22 cellular contexts compared by ENCODE assay signal in genomic region chr11:15807827-15808226, GRCh38.
"Had no signal": no experiment of that assay in that cellular context is flagged by ENCODE, and none has a peak within 500 bp of the region (broad histone marks: within the 10 kb centered on the region; RNA-seq: fewer than 3 reads in every experiment).

No MANE protein-coding gene starts in this region.

- H3K9me3 Mint-ChIP-seq: activated naive CD4-positive, alpha-beta T cell treated with anti-CD3 and anti-CD28 coated beads for 36 hours; activated T-cell treated with anti-CD3 and anti-CD28 coated beads, Interleukin-2, amount 50 U/mL, for 24 hours; activated T-helper 1 cell treated with anti-CD3 and anti-CD28 coated beads, Interleukin-12 subunit alpha, Interleukin-12 subunit beta, Interleukin-2, Interleukin-4 antibody, amounts not matched to agents 30 ng/mL and 10 ng/mL and 1 ng/mL, durations not matched to agents 14 hours and 24 hours and 36 hours had no signal

- H3K36me3 ChIP-seq: breast epithelium, WERI-Rb-1 had no signal

- H3K9me3 ChIP-seq: breast epithelium had no signal

- ATAC-seq: activated CD4-positive, alpha-beta T cell treated with anti-CD3 and anti-CD28 coated beads for 36 hours; activated CD8-positive, alpha-beta T cell treated with anti-CD3 and anti-CD28 coated beads, Interleukin-2, amount 10 ng/mL, durations not matched to agents 7 days and 5 days had no signal

- H3K4me1 ChIP-seq: breast epithelium had no signal

- H3K4me1 Mint-ChIP-seq: activated CD4-positive, alpha-beta T cell treated with anti-CD3 and anti-CD28 coated beads for 36 hours had no signal

- H3K27ac ChIP-seq: breast epithelium, WERI-Rb-1 had no signal

- DNase-seq: activated CD4-positive, alpha-beta T cell treated with anti-CD3 and anti-CD28 coated beads for 36 hours; activated CD4-positive, alpha-beta T cell treated with anti-CD3 and anti-CD28 coated beads, Interleukin-2, amount 50 U/mL, for 4 hours; activated CD8-positive, alpha-beta T cell treated with anti-CD3 and anti-CD28 coated beads, Interleukin-2, amount 10 ng/mL, durations not matched to agents 7 days and 5 days; activated effector memory CD4-positive, alpha-beta T cell treated with anti-CD3 and anti-CD28 coated beads, Interleukin-2, amount 50 U/mL, for 16 hours; activated naive CD4-positive, alpha-beta T cell treated with anti-CD3 and anti-CD28 coated beads for 36 hours; activated T-cell treated with anti-CD3 and anti-CD28 coated beads, Interleukin-2, amount 50 U/mL, for 24 hours; anterior cingulate cortex; IMR-90; KG1; NCI-H1048; NCI-H1930; NCI-H2171; NCI-H345; NCI-H510A; NCI-H526 treated with DMSO at 0.1 percent for 48 hours; NK-92 treated with Interleukin-12 subunit alpha and Interleukin-12 subunit beta, amount 100 ng/mL, for 24 hours; SHP77 treated with DMSO at 0.1 percent for 48 hours; T-helper 1 cell; WERI-Rb-1 had no signal

- H3K27ac Mint-ChIP-seq: activated CD4-positive, alpha-beta T cell treated with anti-CD3 and anti-CD28 coated beads for 36 hours; activated CD8-positive, alpha-beta T cell treated with anti-CD3 and anti-CD28 coated beads, Interleukin-2, amount 10 ng/mL, durations not matched to agents 7 days and 5 days; activated naive CD4-positive, alpha-beta T cell treated with anti-CD3 and anti-CD28 coated beads for 36 hours; activated naive CD8-positive, alpha-beta T cell; activated T-cell treated with anti-CD3 and anti-CD28 coated beads, Interleukin-2, amount 50 U/mL, for 24 hours; activated T-helper 1 cell treated with anti-CD3 and anti-CD28 coated beads, Interleukin-12 subunit alpha, Interleukin-12 subunit beta, Interleukin-2, Interleukin-4 antibody, amounts not matched to agents 30 ng/mL and 10 ng/mL and 1 ng/mL, durations not matched to agents 14 hours and 24 hours and 36 hours had no signal

- H3K4me3 ChIP-seq: breast epithelium had no signal

- H3K27me3 ChIP-seq: breast epithelium had no signal

- H3K36me3 Mint-ChIP-seq: activated naive CD8-positive, alpha-beta T cell had no signal

- H3K27me3 Mint-ChIP-seq: activated CD4-positive, alpha-beta T cell treated with anti-CD3 and anti-CD28 coated beads for 36 hours; activated T-cell treated with anti-CD3 and anti-CD28 coated beads, Interleukin-2, amount 50 U/mL, for 24 hours had no signal

- H3K4me3 Mint-ChIP-seq: activated CD4-positive, alpha-beta T cell treated with anti-CD3 and anti-CD28 coated beads for 36 hours; activated CD8-positive, alpha-beta T cell treated with anti-CD3 and anti-CD28 coated beads, Interleukin-2, amount 10 ng/mL, durations not matched to agents 7 days and 5 days; activated naive CD4-positive, alpha-beta T cell treated with anti-CD3 and anti-CD28 coated beads for 36 hours; activated naive CD8-positive, alpha-beta T cell; activated T-cell treated with anti-CD3 and anti-CD28 coated beads, Interleukin-2, amount 50 U/mL, for 24 hours; activated T-helper 1 cell treated with anti-CD3 and anti-CD28 coated beads, Interleukin-12 subunit alpha, Interleukin-12 subunit beta, Interleukin-2, Interleukin-4 antibody, amounts not matched to agents 30 ng/mL and 10 ng/mL and 1 ng/mL, durations not matched to agents 14 hours and 24 hours and 36 hours had no signal
